Comparison of ENCODE assay signal across 7 cellular contexts in the genomic region with DNA sequence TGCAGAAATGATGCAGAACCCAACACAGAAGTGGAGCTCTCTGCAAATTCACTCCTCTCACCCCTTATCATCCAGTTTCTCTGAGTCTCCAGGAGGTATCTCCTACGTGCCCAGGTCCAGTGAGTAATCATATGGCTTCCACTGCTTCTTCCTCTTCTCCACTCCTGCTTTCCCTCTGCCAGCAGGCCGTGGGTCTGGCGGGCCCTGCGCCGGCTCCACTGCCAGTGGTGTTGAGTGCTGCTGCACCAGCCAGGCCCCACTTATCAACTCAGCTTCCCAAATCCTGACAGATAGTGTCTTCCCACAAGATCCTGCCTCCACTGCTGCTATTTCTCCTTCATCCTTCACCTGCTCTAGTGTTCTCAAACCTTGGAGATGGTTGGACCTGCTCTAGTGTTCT.
"Had no signal": no experiment of that assay in that cellular context is flagged by ENCODE, and none has a peak within 500 bp of the region (broad histone marks: within the 10 kb centered on the region; RNA-seq: fewer than 3 reads in every experiment).

No MANE protein-coding gene starts in this region.

- H3K4me1 Mint-ChIP-seq: IgD-negative memory B cell had no signal

- DNase-seq: GOT3, H9, HCEC 1CT, KBM-7 had no signal

- ATAC-seq: HepG2 had no signal

- H3K36me3 Mint-ChIP-seq: IgD-negative memory B cell had no signal

- H3K9me3 Mint-ChIP-seq: IgD-negative memory B cell had no signal

- H3K27ac Mint-ChIP-seq: H9, IgD-negative memory B cell had no signal

- H3K27ac ChIP-seq: HL-60 had no signal

- H3K4me3 Mint-ChIP-seq: H9, IgD-negative memory B cell had no signal
